ENCODE assay signal across 14 cellular contexts in genomic region chr16:11263737-11264136, GRCh38. TPM values are rescaled to one million over a fixed set of nuclear protein-coding genes. Genes with fewer than 3 reads are reported as not detected.
DNase-seq lines count a peak whose midpoint lies in the region; ATAC-seq and TF ChIP-seq lines count a peak whose summit lies in the region.
"Had no signal": no experiment of that assay in that cellular context is flagged by ENCODE, and none has a peak within 500 bp of the region (broad histone marks: within the 10 kb centered on the region; RNA-seq: fewer than 3 reads in every experiment).

No MANE protein-coding gene starts in this region.

- DNase-seq in CD4-positive, alpha-beta memory T cell: peak; percentile 49 to 68 (median 66)
- no peak for DNase-seq in T-helper 17 cell
- peak; percentile 82 for DNase-seq in activated effector memory CD4-positive, alpha-beta T cell treated with anti-CD3 and anti-CD28 coated beads, Interleukin-2, amount 50 U/mL, for 16 hours
- DNase-seq in natural killer cell treated with Interleukin-12 subunit alpha and Interleukin-12 subunit beta and Interleukin-15 and Interleukin-18, amount 100 ng/mL, for 72 hours (ENCODE audit: low spot score): no peak
- no peak for DNase-seq in NCI-H82 treated with DMSO at 0.1 percent for 48 hours (lab: John Stamatoyannopoulos, UW; ENCODE audit: unreplicated experiment)
- no peak for DNase-seq in uterus
- DNase-seq in NCI-H524 (lab: John Stamatoyannopoulos, UW): no peak
- DNase-seq: caudate nucleus, NCI-H1417 had no signal

- no peak overlapping the region for H3K4me3 ChIP-seq in CD4-positive, alpha-beta memory T cell (ENCODE audit: low read length in 2 of 2)
- H3K4me3 ChIP-seq in uterus: no peak overlapping the region
- H3K4me3 ChIP-seq: SK-N-MC, vagina had no signal

- no peak for TF ChIP-seq POLR2A in uterus (IDR thresholded peaks at IDR 0.05)

- CTCF ChIA-PET in CD4-positive, alpha-beta memory T cell (lab: Charles Lee; ENCODE audit: partially characterized antibody): interaction anchor here (0.9 to 1.6 kb wide), 6 partner anchors 39 to 300 kb away, joined by 3 to 5 read pairs (median 3); no protein-coding TSS in a partner anchor

- H3K4me3 Mint-ChIP-seq in CD4-positive, alpha-beta memory T cell: peak overlapping the region in 7 of 8 donors; percentile 17 to 69 (median 56)
- peak overlapping the region; percentile 74 for H3K4me3 Mint-ChIP-seq in T-helper 17 cell
- peak overlapping the region; percentile 56 for H3K4me3 Mint-ChIP-seq in natural killer cell treated with Interleukin-12 subunit alpha and Interleukin-12 subunit beta and Interleukin-15 and Interleukin-18, amount 100 ng/mL, for 72 hours

- peaks cover 29% of the 10 kb centered on the region for H3K4me1 ChIP-seq in CD4-positive, alpha-beta memory T cell (ENCODE audit: insufficient read depth, low read length)
- H3K4me1 ChIP-seq in uterus: no peaks in the 10 kb centered on the region

- H3K36me3 Mint-ChIP-seq in CD4-positive, alpha-beta memory T cell: no peaks in the 10 kb centered on the region
- peaks cover 2% of the 10 kb centered on the region for H3K36me3 Mint-ChIP-seq in T-helper 17 cell (ENCODE audit: low read depth)
- H3K36me3 Mint-ChIP-seq in natural killer cell treated with Interleukin-12 subunit alpha and Interleukin-12 subunit beta and Interleukin-15 and Interleukin-18, amount 100 ng/mL, for 72 hours: no peaks in the 10 kb centered on the region

- no peaks in the 10 kb centered on the region for H3K27me3 Mint-ChIP-seq in CD4-positive, alpha-beta memory T cell
- no peaks in the 10 kb centered on the region for H3K27me3 Mint-ChIP-seq in T-helper 17 cell
- H3K27me3 Mint-ChIP-seq in natural killer cell treated with Interleukin-12 subunit alpha and Interleukin-12 subunit beta and Interleukin-15 and Interleukin-18, amount 100 ng/mL, for 72 hours: peaks cover 12 to 26% of the 10 kb centered on the region in 2 donors

- no peak for TF ChIP-seq CTCF in uterus (IDR thresholded peaks at IDR 0.05)

- H3K27me3 ChIP-seq in CD4-positive, alpha-beta memory T cell (ENCODE audit: insufficient read depth, low read length): no peaks in the 10 kb centered on the region
- H3K27me3 ChIP-seq in uterus: no peaks in the 10 kb centered on the region
- H3K27me3 ChIP-seq: vagina had no signal

- ATAC-seq in T-helper 17 cell (peak; percentile 84), GM21576 (IDR thresholded peaks at IDR 0.05; ENCODE audit: unreplicated experiment) (no peak)
- peak; percentile 81 to 86 for ATAC-seq in natural killer cell treated with Interleukin-12 subunit alpha and Interleukin-12 subunit beta and Interleukin-15 and Interleukin-18, amount 100 ng/mL, for 72 hours
- ATAC-seq: esophagus mucosa had no signal

- no peak overlapping the region for H3K27ac ChIP-seq in CD4-positive, alpha-beta memory T cell (ENCODE audit: low read depth, low read length)
- H3K27ac ChIP-seq in uterus: no peak overlapping the region
- H3K27ac ChIP-seq: SK-N-MC, vagina had no signal

- peaks cover 17 to 44% (median 26%) of the 10 kb centered on the region in 4 donors for H3K4me1 Mint-ChIP-seq in CD4-positive, alpha-beta memory T cell
- H3K4me1 Mint-ChIP-seq in T-helper 17 cell: peaks cover 26% of the 10 kb centered on the region
- peaks cover 34 to 43% of the 10 kb centered on the region in 2 donors for H3K4me1 Mint-ChIP-seq in natural killer cell treated with Interleukin-12 subunit alpha and Interleukin-12 subunit beta and Interleukin-15 and Interleukin-18, amount 100 ng/mL, for 72 hours (ENCODE audit: low read depth in 2 of 2)

- H3K27ac Mint-ChIP-seq in CD4-positive, alpha-beta memory T cell: peak overlapping the region; percentile 30 to 91 (median 86)
- peak overlapping the region; percentile 89 for H3K27ac Mint-ChIP-seq in T-helper 17 cell
- peak overlapping the region; percentile 48 to 58 for H3K27ac Mint-ChIP-seq in natural killer cell treated with Interleukin-12 subunit alpha and Interleukin-12 subunit beta and Interleukin-15 and Interleukin-18, amount 100 ng/mL, for 72 hours

- H3K9me3 ChIP-seq in CD4-positive, alpha-beta memory T cell (ENCODE audit: control insufficient read depth in 1 of 2, low read length in 2 of 2): no peaks in the 10 kb centered on the region
- H3K9me3 ChIP-seq in T-helper 17 cell (ENCODE audit: control insufficient read depth, low read length, poor library complexity, severe bottlenecking): no peaks in the 10 kb centered on the region
- no peaks in the 10 kb centered on the region for H3K9me3 ChIP-seq in uterus
- H3K9me3 ChIP-seq: vagina had no signal

- no peaks in the 10 kb centered on the region for H3K9me3 Mint-ChIP-seq in CD4-positive, alpha-beta memory T cell
- H3K9me3 Mint-ChIP-seq in natural killer cell treated with Interleukin-12 subunit alpha and Interleukin-12 subunit beta and Interleukin-15 and Interleukin-18, amount 100 ng/mL, for 72 hours: no peaks in the 10 kb centered on the region

- intact Hi-C loops in CD4-positive, alpha-beta memory T cell (cut with micrococcal nuclease): no loop called here
- intact Hi-C loops in uterus (cut with DNase I; ENCODE audit: low total_unique reads): no loop called here

- no peaks in the 10 kb centered on the region for H3K36me3 ChIP-seq in CD4-positive, alpha-beta memory T cell (ENCODE audit: insufficient read depth, low read length)
- H3K36me3 ChIP-seq in uterus: no peaks in the 10 kb centered on the region
- H3K36me3 ChIP-seq: vagina had no signal

- POLR2A ChIA-PET in CD4-positive, alpha-beta memory T cell (lab: Charles Lee; ENCODE audit: partially characterized antibody): interaction anchor here (1.0 to 3.2 kb wide), 6 partner anchors 9 to 479 kb away, joined by 3 to 20 read pairs (median 5); partner anchors contain the start of genes PRM3, SOCS1 and TXNDC11

RNA-seq across cellular contexts. Expression of gene TNP2, which starts 5.4 kb away (rescaled TPM):
- total RNA-seq in CD4-positive, alpha-beta memory T cell: not detected
- not detected for polyA plus RNA-seq in CD4-positive, alpha-beta memory T cell
- total RNA-seq in T-helper 17 cell (not detected), uterus (not detected)
- total RNA-seq in natural killer cell treated with Interleukin-12 subunit alpha and Interleukin-12 subunit beta and Interleukin-15 and Interleukin-18, amount 100 ng/mL, for 72 hours: not detected
- total RNA-seq: esophagus mucosa, pulmonary artery endothelial cell, vagina had no signal

RNA-seq across cellular contexts. Expression of gene SOCS1, which starts 7.7 kb away (rescaled TPM):
- 10 to 100 TPM; 14.7 to 16.7 TPM for total RNA-seq in CD4-positive, alpha-beta memory T cell
- 10 to 100 TPM; 17.6 to 37.8 TPM for polyA plus RNA-seq in CD4-positive, alpha-beta memory T cell
- total RNA-seq in T-helper 17 cell (10 to 100 TPM; 42.1 to 49.5 TPM), uterus (10 to 100 TPM in 1 of 4 donors, 1 to 10 TPM in 2, not detected in 1; 6.4 to 45.3 (median 7.6) TPM)
- total RNA-seq in natural killer cell treated with Interleukin-12 subunit alpha and Interleukin-12 subunit beta and Interleukin-15 and Interleukin-18, amount 100 ng/mL, for 72 hours: 100 to 1,000 TPM; 199 to 299 TPM

RNA-seq across cellular contexts. Expression of gene PRM3, which starts 9.7 kb away (rescaled TPM):
- not detected for total RNA-seq in CD4-positive, alpha-beta memory T cell
- polyA plus RNA-seq in CD4-positive, alpha-beta memory T cell: not detected
- total RNA-seq in T-helper 17 cell (not detected), uterus (not detected)
- not detected for total RNA-seq in natural killer cell treated with Interleukin-12 subunit alpha and Interleukin-12 subunit beta and Interleukin-15 and Interleukin-18, amount 100 ng/mL, for 72 hours
- total RNA-seq: esophagus mucosa, pulmonary artery endothelial cell, vagina had no signal

RNA-seq across cellular contexts. Expression of gene PRM2, which starts 12.5 kb away (rescaled TPM):
- total RNA-seq in CD4-positive, alpha-beta memory T cell: not detected
- polyA plus RNA-seq in CD4-positive, alpha-beta memory T cell: not detected
- total RNA-seq in T-helper 17 cell (not detected), uterus (not detected)
- total RNA-seq in natural killer cell treated with Interleukin-12 subunit alpha and Interleukin-12 subunit beta and Interleukin-15 and Interleukin-18, amount 100 ng/mL, for 72 hours: not detected
- total RNA-seq: esophagus mucosa, pulmonary artery endothelial cell, vagina had no signal

RNA-seq across cellular contexts. Expression of gene PRM1, which starts 17.4 kb away (rescaled TPM):
- total RNA-seq in CD4-positive, alpha-beta memory T cell: not detected
- not detected for polyA plus RNA-seq in CD4-positive, alpha-beta memory T cell
- total RNA-seq in T-helper 17 cell (not detected), uterus (not detected)
- not detected for total RNA-seq in natural killer cell treated with Interleukin-12 subunit alpha and Interleukin-12 subunit beta and Interleukin-15 and Interleukin-18, amount 100 ng/mL, for 72 hours
- total RNA-seq: esophagus mucosa, pulmonary artery endothelial cell, vagina had no signal

Comparison
In these comparisons a context has a peak if more than half of its experiments do, and no peak if none do; other contexts are left out.
1. DNase-seq: peak in CD4-positive, alpha-beta memory T cell (5 of 5) and activated effector memory CD4-positive, alpha-beta T cell treated with anti-CD3 and anti-CD28 coated beads, Interleukin-2, amount 50 U/mL, for 16 hours (single experiment); none in T-helper 17 cell (0 of 3), natural killer cell treated with Interleukin-12 subunit alpha and Interleukin-12 subunit beta and Interleukin-15 and Interleukin-18, amount 100 ng/mL, for 72 hours (single experiment), NCI-H82 treated with DMSO at 0.1 percent for 48 hours (single experiment), uterus (0 of 2) and NCI-H524 (0 of 2).
2. Peak in every context shown above with its lines, with median percentiles within 50 percentile points of each other: H3K27ac Mint-ChIP-seq and H3K4me3 Mint-ChIP-seq.